Comparison of ENCODE assay signal across 13 cellular contexts in the genomic region with DNA sequence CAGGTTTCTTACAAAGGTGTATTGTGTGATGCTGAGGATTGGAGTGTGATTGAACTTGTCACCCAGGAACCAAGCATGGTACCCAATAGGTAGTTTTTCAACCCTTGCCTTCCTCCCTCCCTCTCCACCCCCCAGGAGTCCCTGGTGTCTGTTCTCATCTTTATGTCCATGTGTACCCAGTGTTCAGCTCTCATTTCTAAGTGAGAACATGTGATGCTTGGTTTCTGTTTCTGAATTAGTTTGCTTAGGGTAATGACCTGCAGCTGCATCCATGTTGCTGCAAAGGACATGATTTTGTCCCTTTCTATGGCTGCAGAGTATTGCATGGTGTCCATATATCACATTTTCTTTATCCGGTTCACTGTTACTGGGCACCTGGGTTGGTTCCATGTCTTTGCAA.
DNase-seq lines count a peak whose midpoint lies in the region; ATAC-seq, FAIRE-seq and TF ChIP-seq lines count a peak whose summit lies in the region.
"Had no signal": no experiment of that assay in that cellular context is flagged by ENCODE, and none has a peak within 500 bp of the region (broad histone marks: within the 10 kb centered on the region; RNA-seq: fewer than 3 reads in every experiment).

No MANE protein-coding gene starts in this region.

- no peak for TF ChIP-seq POLR2A in GM12892 (IDR thresholded peaks at IDR 0.05; ENCODE audit: low read depth, low read length)

- peaks cover 71% of the 10 kb centered on the region for H3K4me1 Mint-ChIP-seq in HFFc6 (ENCODE audit: low read depth)

- TF ChIP-seq CTCF in HFFc6 (IDR thresholded peaks at IDR 0.05) = no peak

- ATAC-seq in GM19351 (IDR thresholded peaks at IDR 0.05; ENCODE audit: unreplicated experiment) (peak; percentile 96), HG02870 (IDR thresholded peaks at IDR 0.05; ENCODE audit: unreplicated experiment) (peak; percentile 96), HG03571 (IDR thresholded peaks at IDR 0.05; ENCODE audit: unreplicated experiment) (peak; percentile 63)
- ATAC-seq: WTC11 had no signal

- DNase-seq in GM12892 (ENCODE audit: insufficient read length) = no peak
- no peak for DNase-seq in SW480 (ENCODE audit: low spot score)
- DNase-seq in HFFc6 = no peak
- no peak for DNase-seq in NCI-H1694 (lab: John Stamatoyannopoulos, UW)
- DNase-seq in globus pallidus (ENCODE audit: low spot score) = no peak
- DNase-seq: dorsolateral prefrontal cortex, head of caudate nucleus, RPMI8226 had no signal

- H3K27me3 Mint-ChIP-seq in HFFc6 (ENCODE audit: insufficient read depth) = no peaks in the 10 kb centered on the region; the same call in none of the 2 replicates
- H3K27me3 Mint-ChIP-seq: activated naive CD4-positive, alpha-beta T cell treated with anti-CD3 and anti-CD28 coated beads, Interleukin-2, amount 50 U/mL, for 24 hours had no signal

- no peak overlapping the region for H3K4me3 Mint-ChIP-seq in HFFc6
- H3K4me3 Mint-ChIP-seq: activated naive CD4-positive, alpha-beta T cell treated with anti-CD3 and anti-CD28 coated beads, Interleukin-2, amount 50 U/mL, for 24 hours; WTC11 had no signal

- peak; percentile 78 for FAIRE-seq in GM12892 (lab: Jason Lieb, UNC)

- peaks cover 32% of the 10 kb centered on the region for H3K36me3 Mint-ChIP-seq in HFFc6 (ENCODE audit: low read depth)

- H3K9me3 Mint-ChIP-seq in HFFc6 = no peaks in the 10 kb centered on the region
- H3K9me3 Mint-ChIP-seq: activated naive CD4-positive, alpha-beta T cell treated with anti-CD3 and anti-CD28 coated beads, Interleukin-2, amount 50 U/mL, for 24 hours; WTC11 had no signal

- no peak overlapping the region; the same call in 1 of the 2 replicates for H3K27ac Mint-ChIP-seq in HFFc6
- H3K27ac Mint-ChIP-seq: activated naive CD4-positive, alpha-beta T cell treated with anti-CD3 and anti-CD28 coated beads, Interleukin-2, amount 50 U/mL, for 24 hours; WTC11 had no signal
